In genomic region chr9:88991066-88992030, GRCh38 we compare ENCODE assay signal across 8 cellular contexts. TPM values are rescaled to one million over a fixed set of nuclear protein-coding genes. Genes with fewer than 3 reads are reported as not detected.
DNase-seq lines count a peak whose midpoint lies in the region; ATAC-seq and TF ChIP-seq lines count a peak whose summit lies in the region.

S1PR3 (plus strand) TSS chr9:88991468; CDS start chr9:89001201, 9,733 bp downstream.

- WGBS in heart left ventricle, 4 donors = 1 to 3% (median 2%) methylated on average over 25 to 93 of the region's 93 CpGs

- H3K27me3 ChIP-seq in heart left ventricle = peaks cover 0 to 12% (median 5%) of the 10 kb centered on the region in 9 donors

- H3K27ac ChIP-seq in heart left ventricle = peak within 1 kb of the TSS; percentile 0 to 91 (median 76)

- peaks cover 0 to 43% (median 10%) of the 10 kb centered on the region in 12 donors for H3K4me1 ChIP-seq in heart left ventricle

- H3K36me3 ChIP-seq in heart left ventricle = peaks cover 0 to 9% (median 0%) of the 10 kb centered on the region in 9 donors

- ATAC-seq in heart left ventricle (peak; percentile 46 to 92 (median 84)), HG03460 (IDR thresholded peaks at IDR 0.05; ENCODE audit: unreplicated experiment) (no peak), GM18519 (IDR thresholded peaks at IDR 0.05; ENCODE audit: low FRiP score, unreplicated experiment) (no peak)

- peak within 1 kb of the TSS; percentile 53 to 94 (median 72) for H3K4me3 ChIP-seq in heart left ventricle

- no peaks in the 10 kb centered on the region for H3K9me3 Mint-ChIP-seq in activated T-helper 2 cell treated with anti-CD3 and anti-CD28 coated beads, Interferon-gamma antibody, Interleukin-2, Interleukin-4, amounts not matched to agents 10 μg/mL and 5 μg/mL and 100 μg/mL, durations not matched to agents 14 hours and 24 hours and 36 hours

- H3K27me3 Mint-ChIP-seq in activated T-helper 2 cell treated with anti-CD3 and anti-CD28 coated beads, Interferon-gamma antibody, Interleukin-2, Interleukin-4, amounts not matched to agents 10 μg/mL and 5 μg/mL and 100 μg/mL, durations not matched to agents 14 hours and 24 hours and 36 hours (ENCODE audit: low read depth) = peaks cover 13% of the 10 kb centered on the region

- TF ChIP-seq POLR2A in heart left ventricle (IDR thresholded peaks at IDR 0.05) = peak; percentile 42 to 90

- no peaks in the 10 kb centered on the region for H3K9me3 ChIP-seq in heart left ventricle

- peak within 1 kb of the TSS; percentile 81 for H3K4me3 Mint-ChIP-seq in activated T-helper 2 cell treated with anti-CD3 and anti-CD28 coated beads, Interferon-gamma antibody, Interleukin-2, Interleukin-4, amounts not matched to agents 10 μg/mL and 5 μg/mL and 100 μg/mL, durations not matched to agents 14 hours and 24 hours and 36 hours (ENCODE audit: low read depth)

- peaks cover 11% of the 10 kb centered on the region for H3K36me3 Mint-ChIP-seq in activated T-helper 2 cell treated with anti-CD3 and anti-CD28 coated beads, Interferon-gamma antibody, Interleukin-2, Interleukin-4, amounts not matched to agents 10 μg/mL and 5 μg/mL and 100 μg/mL, durations not matched to agents 14 hours and 24 hours and 36 hours (ENCODE audit: low read depth)

- TF ChIP-seq CTCF in heart left ventricle (IDR thresholded peaks at IDR 0.05) = peak in 6 of 12 donors; percentile 9 to 37 (median 17)

- peak; percentile 12 for DNase-seq in activated naive CD4-positive, alpha-beta T cell treated with Interleukin-2 at 50 U/mL for 16 hours
- no peak for DNase-seq in activated naive CD4-positive, alpha-beta T cell (lab: John Stamatoyannopoulos, UW)
- peak; percentile 43 for DNase-seq in activated T-helper 2 cell treated with anti-CD3 and anti-CD28 coated beads, Interferon-gamma antibody, Interleukin-2, Interleukin-4, amounts not matched to agents 10 μg/mL and 5 μg/mL and 100 μg/mL, durations not matched to agents 14 hours and 24 hours and 36 hours (ENCODE audit: low spot score)
- DNase-seq in heart left ventricle = peak; percentile 79 to 84 (median 81)
- peak; percentile 89 for DNase-seq in posterior vena cava (ENCODE audit: low spot score)
- DNase-seq in central memory CD4-positive, alpha-beta T cell = no peak

- intact Hi-C loops in activated T-helper 2 cell treated with anti-CD3 and anti-CD28 coated beads, Interferon-gamma antibody, Interleukin-2, Interleukin-4, amounts not matched to agents 10 μg/mL and 5 μg/mL and 100 μg/mL, durations not matched to agents 14 hours and 24 hours and 36 hours (cut with micrococcal nuclease) = no loop called here
- intact Hi-C loops in heart left ventricle (cut with DNase I) (loop anchor here in 8 of 10 donors (2.0 to 10.0 kb wide), 12 partner anchors 39 to 337 kb away; no protein-coding TSS in a partner anchor), posterior vena cava (cut with DNase I) (loop anchor here (5.0 kb wide), 2 partner anchors 194 to 204 kb away; no protein-coding TSS in a partner anchor)

- peaks cover 38% of the 10 kb centered on the region for H3K4me1 Mint-ChIP-seq in activated T-helper 2 cell treated with anti-CD3 and anti-CD28 coated beads, Interferon-gamma antibody, Interleukin-2, Interleukin-4, amounts not matched to agents 10 μg/mL and 5 μg/mL and 100 μg/mL, durations not matched to agents 14 hours and 24 hours and 36 hours (ENCODE audit: low read depth)

- no peak within 1 kb of the TSS for H3K27ac Mint-ChIP-seq in activated T-helper 2 cell treated with anti-CD3 and anti-CD28 coated beads, Interferon-gamma antibody, Interleukin-2, Interleukin-4, amounts not matched to agents 10 μg/mL and 5 μg/mL and 100 μg/mL, durations not matched to agents 14 hours and 24 hours and 36 hours

RNA-seq across cellular contexts. Expression of gene S1PR3, which starts in this region (rescaled TPM):
- 7.1 and 7.5 TPM in 2 replicates for total RNA-seq in activated T-helper 2 cell treated with anti-CD3 and anti-CD28 coated beads, Interferon-gamma antibody, Interleukin-2, Interleukin-4, amounts not matched to agents 10 μg/mL and 5 μg/mL and 100 μg/mL, durations not matched to agents 14 hours and 24 hours and 36 hours
- 10 to 100 TPM in 7 of 9 donors, 1 to 10 TPM in 2; 7.4 to 50.3 (median 29.6) TPM for total RNA-seq in heart left ventricle
- 10 to 100 TPM; 13.9 to 14.1 TPM for polyA plus RNA-seq in heart left ventricle
- total RNA-seq in posterior vena cava = 100 to 1,000 TPM in 1 of 2 donors, 10 to 100 TPM in 1; 90.5 to 208 TPM

Comparison
In these comparisons a context has a peak if more than half of its experiments do, and no peak if none do; other contexts are left out.
1. DNase-seq: peak in activated naive CD4-positive, alpha-beta T cell treated with Interleukin-2 at 50 U/mL for 16 hours (single experiment), activated T-helper 2 cell treated with anti-CD3 and anti-CD28 coated beads, Interferon-gamma antibody, Interleukin-2, Interleukin-4, amounts not matched to agents 10 μg/mL and 5 μg/mL and 100 μg/mL, durations not matched to agents 14 hours and 24 hours and 36 hours (single experiment), heart left ventricle (5 of 5) and posterior vena cava (single experiment); none in activated naive CD4-positive, alpha-beta T cell (0 of 4) and central memory CD4-positive, alpha-beta T cell (single experiment).
2. ATAC-seq: peak in heart left ventricle (4 of 4); none in HG03460 (single experiment) and GM18519 (single experiment).